Comparison of ENCODE assay signal across 25 cellular contexts in genomic region chr4:23006756-23007155, GRCh38.
DNase-seq lines count a peak whose midpoint lies in the region; ATAC-seq and TF ChIP-seq lines count a peak whose summit lies in the region.
"Had no signal": no experiment of that assay in that cellular context is flagged by ENCODE, and none has a peak within 500 bp of the region (broad histone marks: within the 10 kb centered on the region; RNA-seq: fewer than 3 reads in every experiment).

No MANE protein-coding gene starts in this region.

- DNase-seq in AG20443 (ENCODE audit: low spot score) (peak; percentile 40), NCI-H226 (peak; percentile 31), choroid plexus epithelial cell (ENCODE audit: low read depth) (peak; percentile 0), myocyte (ENCODE audit: low read depth) (peak; percentile 40), GM20000 (ENCODE audit: low spot score) (no peak)
- DNase-seq: activated CD4-positive, alpha-beta T cell treated with anti-CD3 and anti-CD28 coated beads, Interleukin-2, amount 50 U/mL, for 4 hours; activated CD8-positive, alpha-beta memory T cell treated with anti-CD3 and anti-CD28 coated beads, Interleukin-2, amount 50 U/mL, for 4 hours; activated naive CD8-positive, alpha-beta T cell treated with anti-CD3 and anti-CD28 coated beads, Interleukin-2, amount 50 U/mL, for 24 hours; CD8-positive, alpha-beta memory T cell; dermis blood vessel endothelial cell; DMS53; MG63; NCI-H1436; NCI-H526; nucleus accumbens; RPMI8226; stimulated activated naive B cell treated with anti-CD40 and anti-IgM and Interleukin-4, amounts not matched to agents 10 μg/mL and 1 μg/mL and 100 μg/mL, for 72 hours had no signal

- TF ChIP-seq CTCF in choroid plexus epithelial cell (conservative IDR thresholded peaks at IDR 0.05; ENCODE audit: low read depth, low read length): no peak
- no peak for TF ChIP-seq CTCF in GM20000 (IDR thresholded peaks at IDR 0.05; ENCODE audit: extremely low read depth, missing control alignments)

- ATAC-seq in GM18909 (IDR thresholded peaks at IDR 0.05; ENCODE audit: poor library complexity, unreplicated experiment): no peak
- ATAC-seq in GM18868 (IDR thresholded peaks at IDR 0.05; ENCODE audit: unreplicated experiment): no peak
- no peak for ATAC-seq in GM18520 (IDR thresholded peaks at IDR 0.05; ENCODE audit: unreplicated experiment)
- ATAC-seq: activated naive CD8-positive, alpha-beta T cell treated with anti-CD3 and anti-CD28 coated beads, Interleukin-2, amount 50 U/mL, for 24 hours; gastroesophageal sphincter; stimulated activated naive B cell treated with anti-CD40 and anti-IgM and Interleukin-4, amounts not matched to agents 10 μg/mL and 1 μg/mL and 100 μg/mL, for 72 hours; WTC11 had no signal

- H3K4me3 ChIP-seq in choroid plexus epithelial cell (ENCODE audit: low read depth, low read length): no peak overlapping the region
- H3K4me3 ChIP-seq: cardiac muscle cell, gastroesophageal sphincter, MG63, smooth muscle cell, thoracic aorta had no signal
